In genomic region chrX:1378306-1378758, GRCh38 we compare ENCODE assay signal across 2 cellular contexts.
A peak's percentile ranks its signal among the peaks of the same experiment; 100 is the strongest.
TF ChIP-seq lines count a peak whose summit lies in the region.

No MANE protein-coding gene starts in this region.

TF ChIP-seq in IMR-90, 13 proteins besides CTCF, POLR2A, EP300 and RAD21:
- TF ChIP-seq, protein P1, sequence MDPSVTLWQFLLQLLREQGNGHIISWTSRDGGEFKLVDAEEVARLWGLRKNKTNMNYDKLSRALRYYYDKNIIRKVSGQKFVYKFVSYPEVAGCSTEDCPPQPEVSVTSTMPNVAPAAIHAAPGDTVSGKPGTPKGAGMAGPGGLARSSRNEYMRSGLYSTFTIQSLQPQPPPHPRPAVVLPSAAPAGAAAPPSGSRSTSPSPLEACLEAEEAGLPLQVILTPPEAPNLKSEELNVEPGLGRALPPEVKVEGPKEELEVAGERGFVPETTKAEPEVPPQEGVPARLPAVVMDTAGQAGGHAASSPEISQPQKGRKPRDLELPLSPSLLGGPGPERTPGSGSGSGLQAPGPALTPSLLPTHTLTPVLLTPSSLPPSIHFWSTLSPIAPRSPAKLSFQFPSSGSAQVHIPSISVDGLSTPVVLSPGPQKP (IDR thresholded peaks at IDR 0.05; ENCODE audit: borderline replicate concordance, low read depth, low read length): no peak
- TF ChIP-seq CEBPB (IDR thresholded peaks at IDR 0.05; ENCODE audit: low read depth, low read length): no peak
- TF ChIP-seq SMC3 (IDR thresholded peaks at IDR 0.05; ENCODE audit: low read depth, low read length): no peak
- no peak for TF ChIP-seq NFE2L2 (IDR thresholded peaks at IDR 0.05; ENCODE audit: low read depth, low read length)
- TF ChIP-seq FOS (IDR thresholded peaks at IDR 0.05; ENCODE audit: low read depth, low read length): no peak

TF ChIP-seq in HepG2, 621 proteins besides CTCF, POLR2A, EP300 and RAD21:
- TF ChIP-seq RBM39 (IDR thresholded peaks at IDR 0.05; ENCODE audit: low read depth, low read length, poor library complexity, severe bottlenecking) (no peak), HIVEP1 (CRISPR knock-in tag; IDR thresholded peaks at IDR 0.05) (no peak), ZNF589 (CRISPR knock-in tag; conservative IDR thresholded peaks at IDR 0.05) (no peak), MAX (IDR thresholded peaks at IDR 0.05) (no peak), AGO2 (optimal IDR thresholded peaks at IDR 0.05; ENCODE audit: low read depth, low read length) (peak; percentile 71), MIER3 (CRISPR knock-in tag; IDR thresholded peaks at IDR 0.05; ENCODE audit: borderline replicate concordance) (no peak), POLR2AphosphoS2 (IDR thresholded peaks at IDR 0.05; ENCODE audit: low read depth, low read length) (peak; percentile 77; the same call in 1 of the 2 replicates), NFYB (CRISPR knock-in tag; IDR thresholded peaks at IDR 0.05) (no peak)
TF ChIP-seq in HepG2: peak in this region for 2.
